ENCODE assay signal across 27 cellular contexts in the genomic region with DNA sequence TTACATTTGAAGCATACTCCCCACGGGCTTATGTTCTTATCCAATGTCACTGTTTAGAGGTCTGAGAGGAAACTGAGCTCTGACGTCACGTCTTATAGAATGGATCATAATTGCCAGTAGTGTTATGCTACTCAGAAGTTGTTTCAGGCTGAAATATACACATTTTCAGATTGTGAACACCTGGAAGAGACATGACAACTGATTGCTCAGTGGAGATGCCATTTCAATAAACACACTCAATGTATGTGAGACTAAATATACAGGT.
"Had no signal": no experiment of that assay in that cellular context is flagged by ENCODE, and none has a peak within 500 bp of the region (broad histone marks: within the 10 kb centered on the region; RNA-seq: fewer than 3 reads in every experiment).

No MANE protein-coding gene starts in this region.

- H3K27me3 ChIP-seq: adrenal gland, body of pancreas, breast epithelium, Peyer's patch had no signal

- DNase-seq: activated CD4-positive, alpha-beta T cell treated with anti-CD3 and anti-CD28 coated beads, Interleukin-2, amount 10 ng/mL, durations not matched to agents 24 days and 14 days; activated CD4-positive, alpha-beta T cell treated with anti-CD3 and anti-CD28 coated beads, Interleukin-2, amount 50 U/mL, for 4 hours; activated CD8-positive, alpha-beta T cell treated with anti-CD3 and anti-CD28 coated beads for 36 hours; activated gamma-delta T cell treated with Interleukin-2 at 50 U/mL for 16 hours; activated naive CD4-positive, alpha-beta T cell treated with anti-CD3 and anti-CD28 coated beads for 36 hours; activated T-cell treated with anti-CD3 and anti-CD28 coated beads, Interleukin-2, amount 50 U/mL, for 4 hours; adrenal gland; body of pancreas; cerebellar nuclear complex; NCI-H1092 treated with DMSO at 0.1 percent for 48 hours; NCI-H1417; NCI-H146; NCI-H187; NCI-H2029 treated with DMSO at 0.1 percent for 48 hours; NCI-H2107; NCI-H2171; NCI-H510A; NCI-H748 treated with DMSO at 0.1 percent for 48 hours; NK-92 treated with Interleukin-12 subunit alpha and Interleukin-12 subunit beta, amount 100 ng/mL, for 24 hours; PC-3; Peyer's patch; RPMI8226; SHP77 treated with DMSO at 0.1 percent for 48 hours; T1000; WERI-Rb-1 had no signal

- ATAC-seq: activated CD8-positive, alpha-beta T cell treated with anti-CD3 and anti-CD28 coated beads for 36 hours; activated naive CD4-positive, alpha-beta T cell treated with anti-CD3 and anti-CD28 coated beads, Interleukin-2, amount 50 U/mL, for 72 hours; activated T-cell treated with anti-CD3 and anti-CD28 coated beads, Interleukin-2, amount 50 U/mL, for 4 hours; body of pancreas; PC-3 had no signal

- H3K36me3 ChIP-seq: adrenal gland, breast epithelium, Peyer's patch, WERI-Rb-1 had no signal

- H3K9me3 ChIP-seq: adrenal gland, body of pancreas, breast epithelium, Peyer's patch had no signal

- H3K4me3 ChIP-seq: adrenal gland, body of pancreas, breast epithelium, Peyer's patch had no signal

- H3K27ac ChIP-seq: adrenal gland, body of pancreas, breast epithelium, Peyer's patch, WERI-Rb-1 had no signal

- H3K4me1 ChIP-seq: body of pancreas, breast epithelium, Peyer's patch had no signal
